ENCODE assay signal across 10 cellular contexts in the genomic region with DNA sequence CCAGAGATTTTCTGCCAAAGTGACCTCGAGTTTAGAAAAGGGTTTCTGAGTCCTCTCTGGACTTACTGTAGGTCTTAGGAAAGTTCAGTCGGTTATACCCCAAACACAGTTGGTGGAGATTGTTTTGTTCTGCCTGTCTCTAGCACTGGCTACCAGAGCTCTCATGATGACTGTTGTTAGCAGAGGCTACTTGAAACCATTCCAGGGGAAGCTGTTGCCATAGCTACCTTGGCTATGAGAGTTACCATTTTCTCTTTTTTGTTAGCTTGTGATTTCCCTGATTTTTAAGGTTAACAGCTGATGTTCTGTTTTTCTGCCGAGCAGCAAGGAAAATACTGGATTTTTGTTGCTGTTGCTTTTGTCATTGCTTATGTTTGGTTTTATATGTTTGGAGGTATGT. TPM values are rescaled to one million over a fixed set of nuclear protein-coding genes. Genes with fewer than 3 reads are reported as not detected.
DNase-seq lines count a peak whose midpoint lies in the region; ATAC-seq, FAIRE-seq and TF ChIP-seq lines count a peak whose summit lies in the region.
"Had no signal": no experiment of that assay in that cellular context is flagged by ENCODE, and none has a peak within 500 bp of the region (broad histone marks: within the 10 kb centered on the region; RNA-seq: fewer than 3 reads in every experiment).

No MANE protein-coding gene starts in this region.

- H4K20me1 ChIP-seq in HepG2 (ENCODE audit: insufficient read depth, low read length): no peaks in the 10 kb centered on the region

- H3K9ac ChIP-seq in HepG2 (ENCODE audit: insufficient read depth, low read depth, low read length): no peak overlapping the region
- H3K9ac ChIP-seq: BLaER1 had no signal

- CTCF ChIA-PET in HepG2 (lab: Yijun Ruan, JAX; ENCODE audit: low intra/inter-chr PET ratio, low total read pairs): no interaction called here

- H2AFZ ChIP-seq in HepG2 (ENCODE audit: low read length): no peak overlapping the region

- no TSS peak for BruUV-seq in HepG2 (replicated peaks; lab: Mats Ljungman, UMichigan)

- no peak for TF ChIP-seq RAD21 in HepG2 (CRISPR knock-in tag; IDR thresholded peaks at IDR 0.05)

- DNase-seq in heart left ventricle: no peak
- DNase-seq in left ventricle myocardium superior: no peak
- peak; percentile 90 for DNase-seq in astrocyte of the hippocampus (ENCODE audit: low read depth, low spot score)
- no peak for DNase-seq in HepG2 (ENCODE audit: low spot score)
- DNase-seq in upper lobe of right lung: no peak
- DNase-seq in HK-2 (ENCODE audit: unreplicated experiment): no peak
- no peak for DNase-seq in germinal center (ENCODE audit: low spot score)
- no peak for DNase-seq in kidney tubule cell (ENCODE audit: low spot score)
- DNase-seq: effector memory CD4-positive, alpha-beta T cell had no signal

- peak overlapping the region in 11 of 12 donors; percentile 8 to 97 (median 77) for H3K27ac ChIP-seq in heart left ventricle
- peak overlapping the region; percentile 56 for H3K27ac ChIP-seq in HepG2 (ENCODE audit: extremely low read length, insufficient read depth, low read length)
- H3K27ac ChIP-seq in upper lobe of right lung: peak overlapping the region; percentile 47
- H3K27ac ChIP-seq: BLaER1 had no signal

- H3K9me3 ChIP-seq in heart left ventricle (no peaks in the 10 kb centered on the region), HepG2 (ENCODE audit: low read length) (no peaks in the 10 kb centered on the region), upper lobe of right lung (no peaks in the 10 kb centered on the region)
- H3K9me3 ChIP-seq: BLaER1 had no signal

- 46 to 61% (median 55%) methylated on average over 3 of the region's 3 CpGs for WGBS in heart left ventricle, 4 donors
- 84% methylated on average over 3 of the region's 3 CpGs for WGBS in HepG2 (ENCODE audit: low lambda C conversion rate)

- H3K27me3 ChIP-seq in heart left ventricle: no peaks in the 10 kb centered on the region
- H3K27me3 ChIP-seq in HepG2 (ENCODE audit: control insufficient read depth in 1 of 2, insufficient read depth in 2 of 2, low read length in 2 of 2): no peaks in the 10 kb centered on the region
- no peaks in the 10 kb centered on the region for H3K27me3 ChIP-seq in upper lobe of right lung
- H3K27me3 ChIP-seq: BLaER1 had no signal

- peaks cover 5% of the 10 kb centered on the region for H3K79me2 ChIP-seq in HepG2 (ENCODE audit: insufficient read depth, low read length)

- intact Hi-C loops in heart left ventricle (cut with DNase I): loop anchor here in 1 of 10 donors (2.0 kb wide), 1 partner anchor 26 kb away; a partner anchor contains a TSS
- intact Hi-C loops in left ventricle myocardium superior (cut with micrococcal nuclease): no loop called here
- intact Hi-C loops in HepG2 (cut with micrococcal nuclease; ENCODE audit: unreplicated experiment): no loop called here
- intact Hi-C loops in upper lobe of right lung (cut with DNase I): no loop called here

- no peak overlapping the region for H3K4me2 ChIP-seq in HepG2 (ENCODE audit: low read depth, low read length)
- H3K4me2 ChIP-seq: BLaER1 had no signal

- peak; percentile 34 for FAIRE-seq in HepG2 (lab: Jason Lieb, UNC)

- no peak for ATAC-seq in heart left ventricle
- ATAC-seq in left ventricle myocardium superior: no peak
- no peak for ATAC-seq in HepG2
- peak; percentile 22 for ATAC-seq in upper lobe of right lung

- POLR2A ChIA-PET in HepG2 (lab: Yijun Ruan, JAX): interaction anchor here (1.1 to 2.0 kb wide), 3 partner anchors 18 to 27 kb away, joined by 3 to 7 read pairs (median 6); a partner anchor contains a TSS

- H3K36me3 ChIP-seq in heart left ventricle (peaks cover 0 to 61% (median 44%) of the 10 kb centered on the region in 9 donors), HepG2 (replicated peaks in 1 of 2; ENCODE audit: control insufficient read depth in 1 of 2, insufficient read depth in 2 of 2, low read length in 2 of 2) (peaks cover 3 to 31% of the 10 kb centered on the region in 2 experiments), upper lobe of right lung (peaks cover 44% of the 10 kb centered on the region)

- TF ChIP-seq CTCF in heart left ventricle (IDR thresholded peaks at IDR 0.05) (no peak), HepG2 (CRISPR knock-in tag; IDR thresholded peaks at IDR 0.05) (no peak), upper lobe of right lung (IDR thresholded peaks at IDR 0.05) (no peak)

- TF ChIP-seq EP300 in HepG2 (IDR thresholded peaks at IDR 0.05; ENCODE audit: low read depth in 2 of 2, low read length in 2 of 2) (no peak), HepG2 (CRISPR knock-in tag; IDR thresholded peaks at IDR 0.05; ENCODE audit: borderline replicate concordance) (no peak)

- peaks cover 5 to 92% (median 68%) of the 10 kb centered on the region in 12 donors for H3K4me1 ChIP-seq in heart left ventricle
- peaks cover 84% of the 10 kb centered on the region for H3K4me1 ChIP-seq in HepG2 (ENCODE audit: insufficient read depth, low read length)
- peaks cover 55% of the 10 kb centered on the region for H3K4me1 ChIP-seq in upper lobe of right lung

- H3K4me3 ChIP-seq in heart left ventricle (no peak overlapping the region), HepG2 (replicated peaks in 1 of 3; ENCODE audit: insufficient read depth in 1 of 3, low read depth in 2 of 3, low read length in 3 of 3) (no peak overlapping the region), upper lobe of right lung (no peak overlapping the region)
- H3K4me3 ChIP-seq: BLaER1 had no signal

- in situ Hi-C loops in HepG2 (cut with HindIII; ENCODE audit: extremely low pct_ligation_motif_present, low pct_unique_long_range_greater_than_20kb): no loop called here

- TF ChIP-seq POLR2A in heart left ventricle (IDR thresholded peaks at IDR 0.05) (no peak), HepG2 (IDR thresholded peaks at IDR 0.05; ENCODE audit: insufficient read depth in 1 of 2, low read depth in 2 of 2, low read length in 2 of 2) (no peak)

TF ChIP-seq in HepG2, 621 proteins besides CTCF, POLR2A, EP300 and RAD21:
- TF ChIP-seq CHD4 (IDR thresholded peaks at IDR 0.05; ENCODE audit: borderline replicate concordance, low read length) (no peak), ZNF782 (CRISPR knock-in tag; IDR thresholded peaks at IDR 0.05; ENCODE audit: borderline replicate concordance) (no peak), SRF (IDR thresholded peaks at IDR 0.05; ENCODE audit: low read depth, low read length) (no peak), RFX1 (IDR thresholded peaks at IDR 0.05) (peak; percentile 56), ZMYM3 (CRISPR knock-in tag; IDR thresholded peaks at IDR 0.05) (no peak), ZMYM4 (CRISPR knock-in tag; IDR thresholded peaks at IDR 0.05) (no peak), ZNF737 (CRISPR knock-in tag; IDR thresholded peaks at IDR 0.05; ENCODE audit: borderline replicate concordance) (no peak), PTBP1 (IDR thresholded peaks at IDR 0.05; ENCODE audit: low read depth, low read length, poor library complexity, severe bottlenecking) (no peak), TEAD3 (CRISPR knock-in tag; optimal IDR thresholded peaks at IDR 0.05; ENCODE audit: borderline replicate concordance) (peak; percentile 23), SNAI1 (CRISPR knock-in tag; IDR thresholded peaks at IDR 0.05; ENCODE audit: borderline replicate concordance) (no peak), RFX3 (CRISPR knock-in tag; IDR thresholded peaks at IDR 0.05) (peak; percentile 78)
- TF ChIP-seq, protein P1, sequence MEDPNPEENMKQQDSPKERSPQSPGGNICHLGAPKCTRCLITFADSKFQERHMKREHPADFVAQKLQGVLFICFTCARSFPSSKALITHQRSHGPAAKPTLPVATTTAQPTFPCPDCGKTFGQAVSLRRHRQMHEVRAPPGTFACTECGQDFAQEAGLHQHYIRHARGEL (CRISPR knock-in tag; IDR thresholded peaks at IDR 0.05): no peak

RNA-seq across cellular contexts. Expression of a gene that starts 26.7 kb away (rescaled TPM):
- total RNA-seq in heart left ventricle (100 to 1,000 TPM in 6 of 9 donors, 10 to 100 TPM in 3; 53.4 to 243 (median 128) TPM), left ventricle myocardium superior (84.4 TPM), HepG2 (2016; rRNA removed; fragmentation: Illumina TruSeq; extraction: Trizol) (12.2 and 22.4 TPM in 2 replicates), upper lobe of right lung (182 TPM)
- polyA plus RNA-seq in heart left ventricle (100 to 1,000 TPM in 1 of 2 donors, 1 to 10 TPM in 1; 8.6 to 112 TPM), HepG2 (2011; rRNA removed) (14.8 and 16.9 TPM in 2 replicates)
- total RNA-seq in HepG2 (2016; cell fraction: cytosol; rRNA removed; fragmentation: Illumina TruSeq; extraction: Trizol; ENCODE audit: low read depth): 15.9 and 19.0 TPM in 2 replicates
- total RNA-seq in HepG2 (2016; cell fraction: insoluble cytoplasmic fraction; rRNA removed; fragmentation: Illumina TruSeq; extraction: Trizol): 10.3 and 18.8 TPM in 2 replicates
- total RNA-seq in HepG2 (2016; cell fraction: membrane; rRNA removed; fragmentation: Illumina TruSeq; extraction: Trizol): 6.0 and 7.4 TPM in 2 replicates
- 23.2 and 26.5 TPM in 2 replicates for total RNA-seq in HepG2 (2016; cell fraction: nucleus; rRNA removed; fragmentation: Illumina TruSeq; extraction: Trizol)
- 11.8 and 13.6 TPM in 2 replicates for polyA plus RNA-seq in HepG2 (2011; cell fraction: cytosol; rRNA removed)
- 11.3 and 12.7 TPM in 2 replicates for polyA plus RNA-seq in HepG2 (2011; cell fraction: nucleus; rRNA removed)
- 11.9 and 13.1 TPM in 2 replicates for polyA plus RNA-seq in HepG2 (2012)
- polyA plus RNA-seq in HepG2 (2016; cell fraction: cytosol; fragmentation: Illumina TruSeq; extraction: Trizol; ENCODE audit: low read depth): 0.63 and 1.1 TPM in 2 replicates
- 5.3 and 6.4 TPM in 2 replicates for polyA plus RNA-seq in HepG2 (2016; cell fraction: insoluble cytoplasmic fraction; fragmentation: Illumina TruSeq; extraction: Trizol; ENCODE audit: low read depth)
- polyA plus RNA-seq in HepG2 (2016; cell fraction: membrane; fragmentation: Illumina TruSeq; extraction: Trizol; ENCODE audit: low read depth): 0.93 and 1.0 TPM in 2 replicates
- polyA plus RNA-seq in HepG2 (2016; cell fraction: nucleus; fragmentation: Illumina TruSeq; extraction: Trizol; ENCODE audit: insufficient read depth, low read depth): 12.2 and 14.4 TPM in 2 replicates
- polyA minus RNA-seq in HepG2 (2011; rRNA and poly(A)+ RNA removed; ENCODE audit: low replicate concordance): 91.3 and 104 TPM in 2 replicates
- 14.3 and 22.4 TPM in 2 replicates for polyA minus RNA-seq in HepG2 (2011; cell fraction: cytosol; rRNA and poly(A)+ RNA removed)
- 20.5 and 26.2 TPM in 2 replicates for polyA minus RNA-seq in HepG2 (2011; cell fraction: nucleus; rRNA and poly(A)+ RNA removed)
